ENCODE assay signal across 9 cellular contexts in genomic region chr5:151092750-151093149, GRCh38. TPM values are rescaled to one million over a fixed set of nuclear protein-coding genes. Genes with fewer than 3 reads are reported as not detected.
DNase-seq lines count a peak whose midpoint lies in the region; ATAC-seq, FAIRE-seq and TF ChIP-seq lines count a peak whose summit lies in the region.
"Had no signal": no experiment of that assay in that cellular context is flagged by ENCODE, and none has a peak within 500 bp of the region (broad histone marks: within the 10 kb centered on the region; RNA-seq: fewer than 3 reads in every experiment).

No MANE protein-coding gene starts in this region.

- no peak overlapping the region for H3K4me3 Mint-ChIP-seq in CD4-positive, alpha-beta memory T cell
- H3K4me3 Mint-ChIP-seq in natural killer cell treated with Interleukin-12 subunit alpha and Interleukin-12 subunit beta and Interleukin-15 and Interleukin-18, amount 100 ng/mL, for 72 hours: no peak overlapping the region

- H3K27me3 Mint-ChIP-seq in CD4-positive, alpha-beta memory T cell: no peaks in the 10 kb centered on the region
- no peaks in the 10 kb centered on the region for H3K27me3 Mint-ChIP-seq in natural killer cell treated with Interleukin-12 subunit alpha and Interleukin-12 subunit beta and Interleukin-15 and Interleukin-18, amount 100 ng/mL, for 72 hours
- H3K27me3 Mint-ChIP-seq: central memory CD8-positive, alpha-beta T cell had no signal

- 87% methylated on average over 1 of the region's 1 CpG for WGBS in GM12878 (ENCODE audit: insufficient coverage, insufficient replicate concordance, low lambda C conversion rate, missing lambda C conversion rate)

- no peak for TF ChIP-seq EP300 in GM12878 (IDR thresholded peaks at IDR 0.05; ENCODE audit: borderline replicate concordance in 1 of 2, control insufficient read depth in 1 of 2, low read depth in 2 of 2, low read length in 2 of 2)

- no TSS peak for BruUV-seq in GM12878 (replicated peaks; lab: Mats Ljungman, UMichigan)

- H3K27me3 ChIP-seq in CD4-positive, alpha-beta memory T cell (ENCODE audit: insufficient read depth, low read length): no peaks in the 10 kb centered on the region
- no peaks in the 10 kb centered on the region for H3K27me3 ChIP-seq in GM12878 (replicated peaks in 1 of 2; ENCODE audit: control insufficient read depth in 2 of 2, insufficient read depth in 2 of 2, low read length in 1 of 2)

- no peaks in the 10 kb centered on the region for H4K20me1 ChIP-seq in GM12878 (ENCODE audit: control insufficient read depth, insufficient read depth)

- no peak for DNase-seq in CD4-positive, alpha-beta memory T cell
- DNase-seq in NCI-H226 (peak; percentile 82), GM12878 (ENCODE audit: low read depth, low spot score) (no peak), SK-N-DZ (ENCODE audit: low spot score) (no peak), GM19239 (ENCODE audit: insufficient read length, low spot score) (no peak), inferior parietal cortex (ENCODE audit: extremely low spot score) (no peak)
- no peak for DNase-seq in natural killer cell treated with Interleukin-12 subunit alpha and Interleukin-12 subunit beta and Interleukin-15 and Interleukin-18, amount 100 ng/mL, for 72 hours (ENCODE audit: low spot score)
- no peak for DNase-seq in activated CD8-positive, alpha-beta memory T cell treated with anti-CD3 and anti-CD28 coated beads, Interleukin-2, amount 50 U/mL, for 48 hours

- POLR2A ChIA-PET in CD4-positive, alpha-beta memory T cell (lab: Charles Lee; ENCODE audit: partially characterized antibody): interaction anchor here (1.0 to 9.1 kb wide), 6 partner anchors 7 to 119 kb away, joined by 3 to 106 read pairs (median 6); partner anchors contain the start of gene TNIP1
- POLR2A ChIA-PET in GM12878 (lab: Charles Lee): interaction anchor here (0.7 to 8.2 kb wide), 9 partner anchors 12 to 680 kb away, joined by 3 to 222 read pairs (median 4); partner anchors contain the start of genes ANXA6, CD74, GM2A and TNIP1

- H3K9me3 Mint-ChIP-seq in CD4-positive, alpha-beta memory T cell: peaks cover 0 to 2% (median 0%) of the 10 kb centered on the region in 8 donors
- no peaks in the 10 kb centered on the region for H3K9me3 Mint-ChIP-seq in natural killer cell treated with Interleukin-12 subunit alpha and Interleukin-12 subunit beta and Interleukin-15 and Interleukin-18, amount 100 ng/mL, for 72 hours
- H3K9me3 Mint-ChIP-seq: central memory CD8-positive, alpha-beta T cell had no signal

- no peak overlapping the region for H3K27ac ChIP-seq in CD4-positive, alpha-beta memory T cell (ENCODE audit: low read depth, low read length)
- H3K27ac ChIP-seq in GM12878 (ENCODE audit: control insufficient read depth, insufficient read depth): no peak overlapping the region

- in situ Hi-C loops in GM12878 (cut with MboI): no loop called here

- CTCF ChIA-PET in CD4-positive, alpha-beta memory T cell (lab: Charles Lee; ENCODE audit: partially characterized antibody): interaction anchor here (1.1 to 2.0 kb wide), 3 partner anchors 11 to 23 kb away, joined by 3 to 14 read pairs (median 13); partner anchors contain the start of gene TNIP1
- CTCF ChIA-PET in GM12878 (lab: Yijun Ruan, JAX): interaction anchor here (0.9 to 2.1 kb wide), 7 partner anchors 10 to 41 kb away, joined by 3 to 19 read pairs (median 3); partner anchors contain the start of gene TNIP1

- H3K9me3 ChIP-seq in CD4-positive, alpha-beta memory T cell (ENCODE audit: control insufficient read depth in 1 of 2, low read length in 2 of 2): no peaks in the 10 kb centered on the region
- H3K9me3 ChIP-seq in GM12878 (replicated peaks; ENCODE audit: control insufficient read depth, insufficient read depth, low read length): no peaks in the 10 kb centered on the region

- H3K4me1 ChIP-seq in CD4-positive, alpha-beta memory T cell (ENCODE audit: insufficient read depth, low read length): peaks cover 41% of the 10 kb centered on the region
- H3K4me1 ChIP-seq in GM12878 (ENCODE audit: control insufficient read depth, insufficient read depth, low read length): peaks cover 53% of the 10 kb centered on the region

- FAIRE-seq in GM12878 (lab: Jason Lieb, UNC) (no peak), GM19239 (lab: Jason Lieb, UNC) (no peak)

- 0 out of 2 replicates have a peak, but pooled peaks have one; percentile 18 for TF ChIP-seq POLR2A in GM12878 (IDR thresholded peaks at IDR 0.05; ENCODE audit: low read depth, low read length)

- intact Hi-C loops in CD4-positive, alpha-beta memory T cell (cut with micrococcal nuclease): loop anchor here (1.0 kb wide), 1 partner anchor 9 kb away; no protein-coding TSS in a partner anchor
- intact Hi-C loops in GM12878 (cut with micrococcal nuclease; ENCODE audit: unreplicated experiment): no loop called here

- no peak overlapping the region for H3K4me2 ChIP-seq in GM12878 (ENCODE audit: control insufficient read depth, insufficient read depth)

- H3K9ac ChIP-seq in GM12878 (ENCODE audit: control insufficient read depth, insufficient read depth, low read length): 0 out of 2 replicates have a peak overlapping the region, but pooled peaks have one; percentile 17

- H3K4me1 Mint-ChIP-seq in CD4-positive, alpha-beta memory T cell: peaks cover 36 to 66% (median 50%) of the 10 kb centered on the region in 4 donors
- H3K4me1 Mint-ChIP-seq in natural killer cell treated with Interleukin-12 subunit alpha and Interleukin-12 subunit beta and Interleukin-15 and Interleukin-18, amount 100 ng/mL, for 72 hours (ENCODE audit: low read depth in 2 of 2): peaks cover 60 to 68% of the 10 kb centered on the region in 2 donors

- no peak overlapping the region for H2AFZ ChIP-seq in GM12878 (ENCODE audit: control insufficient read depth, low read depth, low read length)

- RAD21 ChIA-PET in GM12878 (lab: Charles Lee; ENCODE audit: unreplicated experiment): interaction anchor here (0.8 to 1.8 kb wide), 6 partner anchors 10 to 72 kb away, joined by 3 to 21 read pairs (median 4); no protein-coding TSS in a partner anchor

- no peak overlapping the region for H3K4me3 ChIP-seq in CD4-positive, alpha-beta memory T cell (ENCODE audit: low read length in 2 of 2)
- H3K4me3 ChIP-seq in GM12878: no peak overlapping the region

- SMC1A ChIA-PET in GM12878 (lab: Charles Lee; ENCODE audit: uncharacterized antibody, unreplicated experiment): interaction anchor here (0.8 to 2.0 kb wide), 11 partner anchors 8 to 122 kb away, joined by 3 to 20 read pairs (median 5); partner anchors contain the start of gene TNIP1

- peaks cover 16% of the 10 kb centered on the region for H3K79me2 ChIP-seq in GM12878 (ENCODE audit: control insufficient read depth, insufficient read depth, low read length)

- H3K27ac Mint-ChIP-seq in CD4-positive, alpha-beta memory T cell: peak overlapping the region in 4 of 7 donors; percentile 7 to 71 (median 53)
- H3K27ac Mint-ChIP-seq in natural killer cell treated with Interleukin-12 subunit alpha and Interleukin-12 subunit beta and Interleukin-15 and Interleukin-18, amount 100 ng/mL, for 72 hours: peak overlapping the region; percentile 47 to 97

- no peaks in the 10 kb centered on the region for H3K36me3 Mint-ChIP-seq in CD4-positive, alpha-beta memory T cell
- H3K36me3 Mint-ChIP-seq in natural killer cell treated with Interleukin-12 subunit alpha and Interleukin-12 subunit beta and Interleukin-15 and Interleukin-18, amount 100 ng/mL, for 72 hours: no peaks in the 10 kb centered on the region

- peak; percentile 6 for ATAC-seq in GM12878
- no peak for ATAC-seq in natural killer cell treated with Interleukin-12 subunit alpha and Interleukin-12 subunit beta and Interleukin-15 and Interleukin-18, amount 100 ng/mL, for 72 hours

- no peak for TF ChIP-seq CTCF in GM12878 (IDR thresholded peaks at IDR 0.05 in 2 of 3, conservative IDR thresholded peaks at IDR 0.05 in 1 of 3; ENCODE audit: control insufficient read depth in 2 of 3, extremely low read depth in 1 of 3, insufficient read depth in 1 of 3, low read depth in 3 of 3, low read length in 3 of 3)

- TF ChIP-seq RAD21 in GM12878 (IDR thresholded peaks at IDR 0.05; ENCODE audit: insufficient read depth, low read depth, low read length): no peak

- H3K36me3 ChIP-seq in CD4-positive, alpha-beta memory T cell (ENCODE audit: insufficient read depth, low read length): no peaks in the 10 kb centered on the region
- peaks cover 0 to 6% of the 10 kb centered on the region in 2 experiments; a peak in 2 of 4 replicates for H3K36me3 ChIP-seq in GM12878 (ENCODE audit: control insufficient read depth in 2 of 2, insufficient read depth in 2 of 2, low read length in 1 of 2)

RNA-seq across cellular contexts. Expression of gene TNIP1, which starts 11.9 kb away (rescaled TPM):
- 100 to 1,000 TPM; 227 to 233 TPM for total RNA-seq in CD4-positive, alpha-beta memory T cell
- 10 to 100 TPM; 31.5 to 70.2 TPM for polyA plus RNA-seq in CD4-positive, alpha-beta memory T cell
- 372 and 425 TPM in 2 replicates for total RNA-seq in GM12878 (2013; cell fraction: nucleolus; rRNA removed)
- total RNA-seq in GM12878 (2014; rRNA removed): 203 and 223 TPM in 2 replicates
- 147 and 148 TPM in 2 replicates for total RNA-seq in GM12878 (2014; rRNA removed; fragmentation: Illumina TruSeq; extraction: Trizol)
- 279 and 289 TPM in 2 replicates for total RNA-seq in GM12878 (2021)
- polyA plus RNA-seq in GM12878 (2011; ENCODE audit: low read depth): 132 TPM
- polyA plus RNA-seq in GM12878 (2011; rRNA removed): 156 and 178 TPM in 2 replicates
- polyA plus RNA-seq in GM12878 (2011; cell fraction: cytosol; rRNA removed): 190 and 206 TPM in 2 replicates
- 272 and 287 TPM in 2 replicates for polyA plus RNA-seq in GM12878 (2011; cell fraction: nucleus; rRNA removed)
- polyA plus RNA-seq in GM12878 (2012): 262 and 278 TPM in 2 replicates
- 107 and 151 TPM in 2 replicates for polyA plus RNA-seq in GM12878 (2014; fragmentation: Illumina TruSeq; extraction: Trizol)
- polyA plus RNA-seq in GM12878 (2014; fragmentation: Nextera tagmentation; extraction: Ambion mirVana): 10 to 100 TPM in 1 of 2 experiments, 1 to 10 TPM in 1; 4.4 to 13.7 TPM
- polyA plus RNA-seq in GM12878 (2014; rRNA removed): 199 and 200 TPM in 2 replicates
- 100 to 1,000 TPM; 112 to 117 TPM for polyA plus RNA-seq in GM12878 (2016; fragmentation: Nextera tagmentation; extraction: Ambion mirVana)
- polyA minus RNA-seq in GM12878 (2011; rRNA and poly(A)+ RNA removed): 245 and 345 TPM in 2 replicates
- polyA minus RNA-seq in GM12878 (2011; cell fraction: cytosol; rRNA and poly(A)+ RNA removed): 117 and 134 TPM in 2 replicates
- polyA minus RNA-seq in GM12878 (2011; cell fraction: nucleus; rRNA and poly(A)+ RNA removed): 165 and 259 TPM in 2 replicates
- total RNA-seq in natural killer cell treated with Interleukin-12 subunit alpha and Interleukin-12 subunit beta and Interleukin-15 and Interleukin-18, amount 100 ng/mL, for 72 hours: 100 to 1,000 TPM; 154 to 260 TPM
- polyA plus RNA-seq in SK-N-DZ (2014; cell fraction: cytosol; rRNA removed): 28.2 and 39.3 TPM in 2 replicates
- polyA plus RNA-seq in SK-N-DZ (2014; cell fraction: nucleus; rRNA removed): 16.4 and 27.8 TPM in 2 replicates
